In genomic region chr10:104589431-104589830, GRCh38 we compare ENCODE assay signal across 1 cellular context.
TF ChIP-seq lines count a peak whose summit lies in the region.

No MANE protein-coding gene starts in this region.

TF ChIP-seq in HepG2, 621 proteins besides CTCF, POLR2A, EP300 and RAD21 (continued from another document):
- TF ChIP-seq CSRNP2 (CRISPR knock-in tag; conservative IDR thresholded peaks at IDR 0.05; ENCODE audit: low read depth) (no peak), MNT (IDR thresholded peaks at IDR 0.05) (no peak)
